In the genomic region with DNA sequence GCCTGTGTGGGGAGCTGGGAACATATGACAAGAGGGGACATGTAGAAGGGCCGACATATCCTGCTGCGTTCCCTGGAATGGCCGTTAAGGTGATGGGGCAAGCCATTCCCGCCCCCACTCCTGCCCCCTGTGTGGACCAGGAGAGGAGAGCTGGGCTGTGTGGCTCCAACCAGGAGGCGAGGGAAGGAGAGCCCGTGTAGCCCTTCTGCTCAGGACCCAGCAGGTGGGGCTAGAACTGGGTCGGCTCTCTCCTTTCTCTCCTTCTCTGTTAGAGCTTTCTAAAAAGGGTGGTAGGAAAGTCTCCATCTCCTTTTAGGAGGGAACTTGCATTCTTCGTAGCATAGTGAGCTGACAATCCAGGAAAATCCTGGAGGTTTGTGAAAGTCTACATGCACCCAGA, we compare ENCODE assay signal across 12 cellular contexts. TPM values are rescaled to one million over a fixed set of nuclear protein-coding genes. Genes with fewer than 3 reads are reported as not detected.
DNase-seq lines count a peak whose midpoint lies in the region; ATAC-seq and TF ChIP-seq lines count a peak whose summit lies in the region.
"Had no signal": no experiment of that assay in that cellular context is flagged by ENCODE, and none has a peak within 500 bp of the region (broad histone marks: within the 10 kb centered on the region; RNA-seq: fewer than 3 reads in every experiment).

No MANE protein-coding gene starts in this region.

- TF ChIP-seq CTCF in BE2C (IDR thresholded peaks at IDR 0.05; ENCODE audit: low read depth, low read length) = peak; percentile 18; the same call in 1 of the 2 replicates
- peak; percentile 15 for TF ChIP-seq CTCF in GM06990 (IDR thresholded peaks at IDR 0.05; ENCODE audit: insufficient read depth, low read length, poor library complexity, severe bottlenecking)
- no peak for TF ChIP-seq CTCF in RWPE1 (conservative IDR thresholded peaks at IDR 0.05; ENCODE audit: low read depth)
- TF ChIP-seq CTCF in fibroblast of villous mesenchyme (IDR thresholded peaks at IDR 0.05; ENCODE audit: insufficient read depth, low read depth, low read length) = peak; percentile 25

- TF ChIP-seq POLR2A in erythroblast (IDR thresholded peaks at IDR 0.05; ENCODE audit: low read length) = no peak

- H3K9me3 ChIP-seq in BE2C = no peaks in the 10 kb centered on the region
- H3K9me3 ChIP-seq: MG63 had no signal

- POLR2A ChIA-PET in RWPE1 (lab: Yijun Ruan, JAX; ENCODE audit: low non-redundant PET) = no interaction called here

- H3K27me3 ChIP-seq in BE2C (no peaks in the 10 kb centered on the region), GM06990 (replicated peaks; ENCODE audit: control insufficient read depth, insufficient read depth, low read length) (no peaks in the 10 kb centered on the region)
- H3K27me3 ChIP-seq: MG63 had no signal

- CTCF ChIA-PET in RWPE1 (lab: Yijun Ruan, JAX) = interaction anchor here (0.7 to 3.4 kb wide), 20 partner anchors 11 to 318 kb away, joined by 3 to 30 read pairs (median 6); partner anchors contain the start of genes PRPSAP1, QRICH2, RHBDF2 and SPHK1

- H3K4me3 ChIP-seq in BE2C (ENCODE audit: low read depth, low read length) = no peak overlapping the region
- H3K4me3 ChIP-seq in GM06990 (replicated peaks; ENCODE audit: low read depth, low read length) = no peak overlapping the region
- no peak overlapping the region for H3K4me3 ChIP-seq in fibroblast of villous mesenchyme (ENCODE audit: low read depth, low read length)
- H3K4me3 ChIP-seq: MG63 had no signal

- ATAC-seq in HG02759 (IDR thresholded peaks at IDR 0.05; ENCODE audit: unreplicated experiment) = no peak

- peak overlapping the region; percentile 39; the same call in 1 of the 2 replicates for H3K27ac ChIP-seq in RWPE1
- H3K27ac ChIP-seq: C4-2B had no signal

- peaks cover 3% of the 10 kb centered on the region; the same call in 1 of the 2 replicates for H3K4me1 ChIP-seq in BE2C

- H3K36me3 ChIP-seq in BE2C (peaks cover 86% of the 10 kb centered on the region), GM06990 (ENCODE audit: control insufficient read depth, insufficient read depth, low read length) (peaks cover 35% of the 10 kb centered on the region)

- no peak for DNase-seq in BE2C
- no peak for DNase-seq in GM06990 (ENCODE audit: extremely low read depth, insufficient read length)
- no peak for DNase-seq in RWPE1 (ENCODE audit: low spot score)
- DNase-seq in fibroblast of villous mesenchyme (ENCODE audit: low read depth) = no peak
- no peak for DNase-seq in NAMALWA (ENCODE audit: low spot score)
- no peak for DNase-seq in stimulated activated CD4-positive, alpha-beta T cell treated with anti-CD3 and anti-CD28 coated beads, Interleukin-2, amount 100 ng/mL, for 48 hours
- DNase-seq in erythroblast (lab: John Stamatoyannopoulos, UW) = no peak
- DNase-seq: NCI-H1436 treated with DMSO at 0.1 percent for 48 hours, NCI-H2029 treated with DMSO at 0.1 percent for 48 hours had no signal

RNA-seq across cellular contexts. Expression of gene SPHK1, which starts 12.8 kb away (rescaled TPM):
- polyA plus RNA-seq in BE2C (2012; ENCODE audit: insufficient read depth, insufficient read length, low read depth) = 14.1 TPM
- total RNA-seq in fibroblast of villous mesenchyme = 47.5 and 121 TPM in 2 replicates

RNA-seq across cellular contexts. Expression of gene PRPSAP1, which starts 43.5 kb away (rescaled TPM):
- 67.5 TPM for polyA plus RNA-seq in BE2C (2012; ENCODE audit: insufficient read depth, insufficient read length, low read depth)
- total RNA-seq in fibroblast of villous mesenchyme = 48.8 and 55.1 TPM in 2 replicates

RNA-seq across cellular contexts. Expression of gene UBE2O, which starts 55.8 kb away (rescaled TPM):
- 117 TPM for polyA plus RNA-seq in BE2C (2012; ENCODE audit: insufficient read depth, insufficient read length, low read depth)
- 17.4 and 25.9 TPM in 2 replicates for total RNA-seq in fibroblast of villous mesenchyme
